ENCODE assay signal across 24 cellular contexts in the genomic region with DNA sequence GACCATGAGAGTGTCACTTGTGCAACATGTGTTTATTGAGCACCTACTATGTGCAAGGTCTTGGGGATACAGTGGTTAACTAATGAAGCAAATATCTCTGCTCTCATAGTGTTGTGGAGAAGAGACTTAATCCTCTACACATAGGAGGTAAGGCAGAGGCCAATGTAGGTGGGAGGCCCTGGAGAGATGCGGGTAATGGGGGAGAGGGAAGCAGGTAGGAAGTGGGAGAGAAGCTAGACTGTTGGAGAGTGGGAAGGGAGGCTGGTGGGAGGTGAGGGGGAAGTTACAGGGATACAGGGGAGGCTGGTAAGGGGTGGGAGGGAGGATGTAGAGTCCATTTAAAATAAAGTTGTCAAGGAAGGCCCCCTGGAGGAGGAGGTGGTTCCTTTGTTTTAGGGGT.
"Had no signal": no experiment of that assay in that cellular context is flagged by ENCODE, and none has a peak within 500 bp of the region (broad histone marks: within the 10 kb centered on the region; RNA-seq: fewer than 3 reads in every experiment).

No MANE protein-coding gene starts in this region.

- H3K4me1 Mint-ChIP-seq: central memory CD8-positive, alpha-beta T cell had no signal

- H3K27me3 ChIP-seq: colonic mucosa, suprapubic skin had no signal

- DNase-seq: colonic mucosa; dermis blood vessel endothelial cell; effector memory CD8-positive, alpha-beta T cell; hypothalamus; kidney; mesenchymal stem cell; mucosa of descending colon; naive B cell; nucleus accumbens; pancreas; right lobe of liver; small intestine; stimulated activated CD4-positive, alpha-beta T cell treated with anti-CD3 and anti-CD28 coated beads, Interleukin-15, amount 100 ng/mL, for 24 hours; stimulated activated CD4-positive, alpha-beta T cell treated with anti-CD3 and anti-CD28 coated beads, Interleukin-2, amount 100 ng/mL, for 48 hours; stimulated activated naive CD4-positive, alpha-beta T cell; stimulated activated naive CD8-positive, alpha-beta T cell treated with anti-CD3 and anti-CD28 coated beads, Interleukin-15, amount 100 ng/mL, for 72 hours; thyroid gland; trophoblast cell had no signal

- ATAC-seq: effector memory CD8-positive, alpha-beta T cell; left lobe of liver; mucosa of descending colon; pancreas; right lobe of liver; stimulated activated naive CD8-positive, alpha-beta T cell treated with anti-CD3 and anti-CD28 coated beads, Interleukin-15, amount 100 ng/mL, for 72 hours had no signal

- H3K4me1 ChIP-seq: colonic mucosa, right lobe of liver had no signal

- H3K9ac ChIP-seq: neural progenitor cell had no signal

- H3K9me3 Mint-ChIP-seq: effector memory CD8-positive, alpha-beta T cell; mesothelial cell of epicardium; nephron; stimulated activated naive CD8-positive, alpha-beta T cell treated with anti-CD3 and anti-CD28 coated beads, Interleukin-15, amount 100 ng/mL, for 72 hours had no signal

- H3K27ac Mint-ChIP-seq: effector memory CD8-positive, alpha-beta T cell; mesothelial cell of epicardium; nephron; neural progenitor cell had no signal

- H3K36me3 ChIP-seq: colonic mucosa, neural progenitor cell, pancreas, right lobe of liver, suprapubic skin, thyroid gland had no signal

- H3K9me3 ChIP-seq: colonic mucosa, mucosa of descending colon, pancreas, right lobe of liver, suprapubic skin, thyroid gland had no signal

- H3K4me3 ChIP-seq: colonic mucosa, mucosa of descending colon, neural progenitor cell, pancreas, right lobe of liver, suprapubic skin, thyroid gland had no signal

- H3K4me3 Mint-ChIP-seq: central memory CD8-positive, alpha-beta T cell; effector memory CD8-positive, alpha-beta T cell; mesothelial cell of epicardium; naive B cell; nephron; neural progenitor cell; stimulated activated naive CD8-positive, alpha-beta T cell treated with anti-CD3 and anti-CD28 coated beads, Interleukin-15, amount 100 ng/mL, for 72 hours had no signal

- H3K27ac ChIP-seq: colonic mucosa, neural progenitor cell, pancreas, right lobe of liver, suprapubic skin, thyroid gland had no signal

- H3K36me3 Mint-ChIP-seq: mesothelial cell of epicardium, neural progenitor cell had no signal
